In the genomic region with DNA sequence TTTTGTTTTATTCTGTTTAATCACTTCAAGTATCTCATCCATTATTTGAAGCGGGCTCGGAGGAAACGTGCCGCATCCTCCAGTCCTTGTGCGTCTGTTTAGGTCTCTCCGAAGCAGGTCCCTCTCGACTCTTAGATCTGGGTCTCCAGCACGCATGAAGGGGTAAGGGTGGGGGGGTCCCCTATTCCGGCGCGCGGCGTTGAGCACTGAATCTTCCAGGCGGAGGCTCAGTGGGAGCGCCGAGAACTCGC, we compare ENCODE assay signal across 8 cellular contexts. TPM values are rescaled to one million over a fixed set of nuclear protein-coding genes. Genes with fewer than 3 reads are reported as not detected.
A peak's percentile ranks its signal among the peaks of the same experiment; 100 is the strongest.
DNase-seq lines count a peak whose midpoint lies in the region; ATAC-seq and TF ChIP-seq lines count a peak whose summit lies in the region.

No MANE protein-coding gene starts in this region.

- peak overlapping the region; percentile 17 for H3K4me2 ChIP-seq in mesendoderm (ENCODE audit: low read length)

- intact Hi-C loops in breast epithelium (cut with DNase I; ENCODE audit: low total_unique reads): no loop called here

- peak overlapping the region; percentile 63 for H3K56ac ChIP-seq in mesendoderm (ENCODE audit: low read length)

- peak overlapping the region; percentile 78 for H3K9ac ChIP-seq in mesendoderm (ENCODE audit: low read length)

- H3K79me2 ChIP-seq in mesendoderm (ENCODE audit: control insufficient read depth, insufficient read depth, low read length): no peaks in the 10 kb centered on the region

- peaks cover 0 to 67% of the 10 kb centered on the region in 2 donors for H3K27me3 ChIP-seq in breast epithelium
- peaks cover 13% of the 10 kb centered on the region for H3K27me3 ChIP-seq in mesendoderm (ENCODE audit: insufficient read depth, low read length, poor library complexity)

- peaks cover 10% of the 10 kb centered on the region for H3K9me3 Mint-ChIP-seq in activated T-cell treated with anti-CD3 and anti-CD28 coated beads, Interleukin-2, amount 50 U/mL, for 4 hours
- peaks cover 12% of the 10 kb centered on the region for H3K9me3 Mint-ChIP-seq in type B pancreatic cell

- peaks cover 22% of the 10 kb centered on the region for H3K4me1 Mint-ChIP-seq in activated T-cell treated with anti-CD3 and anti-CD28 coated beads, Interleukin-2, amount 50 U/mL, for 4 hours (ENCODE audit: low read depth)
- H3K4me1 Mint-ChIP-seq in type B pancreatic cell (ENCODE audit: unreplicated experiment): peaks cover 11% of the 10 kb centered on the region

- H2AK5ac ChIP-seq in mesendoderm (ENCODE audit: low read length): no peak overlapping the region

- H2BK5ac ChIP-seq in mesendoderm (ENCODE audit: low read length): no peak overlapping the region

- no peak overlapping the region for H2BK120ac ChIP-seq in mesendoderm (ENCODE audit: low read depth, low read length)

- H3K9me3 ChIP-seq in breast epithelium: peaks cover 9 to 14% of the 10 kb centered on the region in 2 donors

- H3K27ac Mint-ChIP-seq in type B pancreatic cell: peak overlapping the region; percentile 33

- no CpG with 5 or more reads among the region's 17 CpGs for WGBS in mesendoderm (ENCODE audit: extremely low coverage, insufficient coverage, low lambda C conversion rate)

- H3K4me1 ChIP-seq in breast epithelium (peaks cover 0 to 5% of the 10 kb centered on the region in 2 donors), mesendoderm (ENCODE audit: control insufficient read depth, low read depth, low read length) (peaks cover 7% of the 10 kb centered on the region)

- no peak overlapping the region for H3K23ac ChIP-seq in mesendoderm (ENCODE audit: low read length)

- H3K79me1 ChIP-seq in mesendoderm (ENCODE audit: low read length): no peaks in the 10 kb centered on the region

- DNase-seq in activated T-cell treated with anti-CD3 and anti-CD28 coated beads, Interleukin-2, amount 50 U/mL, for 4 hours: no peak
- no peak for DNase-seq in activated T-cell treated with anti-CD3 and anti-CD28 coated beads, Interleukin-2, amount 50 U/mL, for 1 hour
- DNase-seq in breast epithelium (ENCODE audit: low spot score in 2 of 2) (no peak), mesendoderm (no peak), type B pancreatic cell (ENCODE audit: extremely low spot score, unreplicated experiment) (no peak), activated gamma-delta T cell (lab: John Stamatoyannopoulos, UW) (no peak)

- H3K27me3 Mint-ChIP-seq in activated T-cell treated with anti-CD3 and anti-CD28 coated beads, Interleukin-2, amount 50 U/mL, for 4 hours (ENCODE audit: low read depth): peaks cover 46% of the 10 kb centered on the region
- H3K27me3 Mint-ChIP-seq in type B pancreatic cell: peaks cover 81% of the 10 kb centered on the region

- H4K8ac ChIP-seq in mesendoderm (ENCODE audit: low read depth, low read length): no peak overlapping the region

- H4K5ac ChIP-seq in mesendoderm (ENCODE audit: low read length): no peak overlapping the region

- no peaks in the 10 kb centered on the region for H3K36me3 Mint-ChIP-seq in activated T-cell treated with anti-CD3 and anti-CD28 coated beads, Interleukin-2, amount 50 U/mL, for 4 hours (ENCODE audit: insufficient read depth)
- no peaks in the 10 kb centered on the region for H3K36me3 Mint-ChIP-seq in type B pancreatic cell

- no peak for TF ChIP-seq CTCF in breast epithelium (IDR thresholded peaks at IDR 0.05)
- no peak for TF ChIP-seq CTCF in type B pancreatic cell (conservative IDR thresholded peaks at IDR 0.05)

- TF ChIP-seq POLR2A in breast epithelium (IDR thresholded peaks at IDR 0.05): no peak

- H2BK15ac ChIP-seq in mesendoderm (replicated peaks; ENCODE audit: low read depth): no peak overlapping the region

- H3K4me3 Mint-ChIP-seq in activated T-cell treated with anti-CD3 and anti-CD28 coated beads, Interleukin-2, amount 50 U/mL, for 4 hours: peak overlapping the region; percentile 75
- H3K4me3 Mint-ChIP-seq in type B pancreatic cell: peak overlapping the region; percentile 86

- H3K36me3 ChIP-seq in breast epithelium (no peaks in the 10 kb centered on the region), mesendoderm (ENCODE audit: control insufficient read depth, insufficient read depth, low read length) (no peaks in the 10 kb centered on the region)

- no peak overlapping the region for H3K4ac ChIP-seq in mesendoderm (ENCODE audit: low read depth, low read length)

- H3K27ac ChIP-seq in breast epithelium (no peak overlapping the region), mesendoderm (ENCODE audit: low read depth, low read length) (no peak overlapping the region)

- peak overlapping the region; percentile 43 to 72 (median 49) for H3K4me3 ChIP-seq in breast epithelium
- H3K4me3 ChIP-seq in mesendoderm (ENCODE audit: low read length): peak overlapping the region; percentile 4

- peak overlapping the region; percentile 18 for H3K18ac ChIP-seq in mesendoderm (ENCODE audit: low read length)

- ATAC-seq in activated T-cell treated with anti-CD3 and anti-CD28 coated beads, Interleukin-2, amount 50 U/mL, for 4 hours: peak; percentile 4 to 41
- no peak for ATAC-seq in HG03439 (IDR thresholded peaks at IDR 0.05; ENCODE audit: unreplicated experiment)
- ATAC-seq in HG03139 (IDR thresholded peaks at IDR 0.05; ENCODE audit: unreplicated experiment): no peak

RNA-seq across cellular contexts. Expression of a gene that starts 0.3 kb away (rescaled TPM):
- total RNA-seq in activated T-cell treated with anti-CD3 and anti-CD28 coated beads, Interleukin-2, amount 50 U/mL, for 4 hours: not detected
- total RNA-seq in breast epithelium (under 1 TPM; 0.15 to 0.80 (median 0.66) TPM), type B pancreatic cell (ENCODE audit: low replicate concordance) (1.4 and 7.9 TPM in 2 replicates)
- polyA plus RNA-seq in mesendoderm (2013, experiment 1 of 2): 0.53 TPM
- 0.64 TPM for polyA plus RNA-seq in mesendoderm (2013, experiment 2 of 2)

Comparison
In these comparisons a context has a peak if more than half of its experiments do, and no peak if none do; other contexts are left out.
1. ATAC-seq: peak in activated T-cell treated with anti-CD3 and anti-CD28 coated beads, Interleukin-2, amount 50 U/mL, for 4 hours (2 of 2); none in HG03439 (single experiment) and HG03139 (single experiment).